Comparison of ENCODE assay signal across 10 cellular contexts in the genomic region with DNA sequence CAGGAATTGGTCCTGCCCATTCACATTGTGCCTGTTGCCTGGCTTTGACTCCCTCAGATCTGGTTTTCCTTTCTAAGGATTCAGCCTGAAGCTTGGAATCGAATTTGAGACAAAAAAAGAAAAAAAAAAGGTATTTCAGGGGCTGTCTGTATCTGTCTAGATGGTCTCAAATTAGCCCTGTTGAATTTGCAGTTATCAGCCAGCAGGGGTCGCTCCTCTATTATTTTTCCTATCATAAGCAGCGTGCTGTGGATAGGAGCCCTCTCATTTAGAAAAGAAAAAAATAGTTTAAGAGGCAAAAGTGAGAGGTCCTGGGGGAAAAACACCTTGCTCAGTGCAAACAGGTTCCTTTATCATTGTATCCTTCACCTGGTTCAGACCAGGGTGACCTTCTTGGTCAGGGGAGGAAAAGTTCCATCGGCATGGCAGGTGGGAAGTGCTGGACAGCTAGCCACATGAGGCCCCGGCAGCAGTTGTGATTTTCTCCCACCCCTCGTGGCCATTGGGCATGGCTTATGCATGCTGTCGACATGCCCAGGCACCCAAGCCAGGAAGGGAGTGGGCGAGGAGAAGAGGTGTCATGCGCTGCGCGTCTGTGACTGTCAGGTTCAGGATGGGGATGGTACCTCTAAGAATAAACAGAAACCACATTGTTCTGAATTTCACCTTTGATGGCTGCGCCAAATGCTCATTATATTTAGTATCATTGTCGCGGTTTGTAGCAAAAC. TPM values are rescaled to one million over a fixed set of nuclear protein-coding genes. Genes with fewer than 3 reads are reported as not detected.
A peak's percentile ranks its signal among the peaks of the same experiment; 100 is the strongest.
DNase-seq lines count a peak whose midpoint lies in the region; ATAC-seq and TF ChIP-seq lines count a peak whose summit lies in the region.
"Had no signal": no experiment of that assay in that cellular context is flagged by ENCODE, and none has a peak within 500 bp of the region (broad histone marks: within the 10 kb centered on the region; RNA-seq: fewer than 3 reads in every experiment).

No MANE protein-coding gene starts in this region.

- dilution Hi-C loops in mammary epithelial cell (cut with HindIII; ENCODE audit: low sequenced_read_pairs) = loop anchor here (5.0 kb wide), 1 partner anchor 155 kb away; no protein-coding TSS in a partner anchor

- H3K4me3 ChIP-seq in DOHH2 (ENCODE audit: low read length) (no peak overlapping the region), KMS-11 (IDR thresholded peaks at IDR 0.05; ENCODE audit: insufficient read depth, low read depth, low read length) (no peak overlapping the region), mammary epithelial cell (replicated peaks in 1 of 3; ENCODE audit: insufficient read depth in 1 of 3, low read depth in 2 of 3, low read length in 3 of 3) (no peak overlapping the region)

- H3K27ac ChIP-seq in DOHH2 (ENCODE audit: low read depth, low read length) (no peak overlapping the region), KMS-11 (no peak overlapping the region), mammary epithelial cell (ENCODE audit: insufficient read depth, low read depth, low read length) (no peak overlapping the region)

- no peaks in the 10 kb centered on the region for H4K20me1 ChIP-seq in DOHH2 (ENCODE audit: control insufficient read depth, insufficient read depth, low read depth, low read length)
- no peaks in the 10 kb centered on the region for H4K20me1 ChIP-seq in KMS-11 (ENCODE audit: insufficient read depth)
- H4K20me1 ChIP-seq in mammary epithelial cell (ENCODE audit: insufficient read depth, low read length) = no peaks in the 10 kb centered on the region

- ATAC-seq in HG03354 (IDR thresholded peaks at IDR 0.05; ENCODE audit: poor library complexity, severe bottlenecking, unreplicated experiment) = no peak
- ATAC-seq: stimulated activated naive CD8-positive, alpha-beta T cell treated with anti-CD3 and anti-CD28 coated beads, Interleukin-15, Interleukin-2, amounts not matched to agents 100 U/mL and 50 U/mL, for 24 hours had no signal

- no peaks in the 10 kb centered on the region for H3K4me1 Mint-ChIP-seq in mesothelial cell of epicardium

- H2AFZ ChIP-seq in KMS-11 (ENCODE audit: low read depth) (no peak overlapping the region), mammary epithelial cell (ENCODE audit: low read depth, low read length) (no peak overlapping the region)

- no peaks in the 10 kb centered on the region for H3K9me2 ChIP-seq in DOHH2 (replicated peaks; ENCODE audit: control insufficient read depth, low read length)

- in situ Hi-C loops in mammary epithelial cell (cut with MboI; ENCODE audit: low sequenced_read_pairs in 2 of 2) = no loop called here

- H3K27me3 Mint-ChIP-seq in mesothelial cell of epicardium (ENCODE audit: low read depth) = no peaks in the 10 kb centered on the region

- H3K4me2 ChIP-seq in DOHH2 (ENCODE audit: low read length) = no peak overlapping the region
- no peak overlapping the region for H3K4me2 ChIP-seq in KMS-11
- H3K4me2 ChIP-seq in mammary epithelial cell (ENCODE audit: insufficient read depth, low read depth, low read length) = no peak overlapping the region

- H3K36me3 Mint-ChIP-seq in mesothelial cell of epicardium = no peaks in the 10 kb centered on the region

- no peaks in the 10 kb centered on the region for H3F3A ChIP-seq in DOHH2 (ENCODE audit: control insufficient read depth, insufficient read depth)

- H3K9me3 Mint-ChIP-seq in mesothelial cell of epicardium = peaks cover 24% of the 10 kb centered on the region

- no peaks in the 10 kb centered on the region for H3K36me3 ChIP-seq in DOHH2 (ENCODE audit: control insufficient read depth, low read length)
- no peaks in the 10 kb centered on the region for H3K36me3 ChIP-seq in KMS-11 (ENCODE audit: insufficient read depth)
- H3K36me3 ChIP-seq in mammary epithelial cell (ENCODE audit: insufficient read depth, low read length) = no peaks in the 10 kb centered on the region

- peak; percentile 65 for TF ChIP-seq CTCF in DOHH2 (IDR thresholded peaks at IDR 0.05; ENCODE audit: low read depth, low read length, poor library complexity, severe bottlenecking)
- peak; percentile 61 for TF ChIP-seq CTCF in KMS-11 (conservative IDR thresholded peaks at IDR 0.05; ENCODE audit: low read depth, low read length)
- TF ChIP-seq CTCF in mammary epithelial cell (conservative IDR thresholded peaks at IDR 0.05 in 1 of 2, IDR thresholded peaks at IDR 0.05 in 1 of 2; ENCODE audit: extremely low read depth in 1 of 2, insufficient read depth in 1 of 2, low read depth in 1 of 2, low read length in 2 of 2) = peak; percentile 41 to 48
- peak; percentile 24 for TF ChIP-seq CTCF in mesothelial cell of epicardium (IDR thresholded peaks at IDR 0.05; ENCODE audit: unreplicated experiment)

- DNase-seq in mammary epithelial cell (peak; percentile 9), mesothelial cell of epicardium (ENCODE audit: low spot score in 2 of 2, unreplicated experiment in 2 of 2) (no peak), NCI-H146 (lab: John Stamatoyannopoulos, UW) (no peak), AG20443 (ENCODE audit: low spot score) (no peak), mucosa of gallbladder (ENCODE audit: low spot score) (no peak)
- DNase-seq: NCI-H1417 treated with DMSO at 0.1 percent for 48 hours; stimulated activated naive CD8-positive, alpha-beta T cell treated with anti-CD3 and anti-CD28 coated beads, Interleukin-15, Interleukin-2, amounts not matched to agents 100 U/mL and 50 U/mL, for 24 hours had no signal

- CTCF ChIA-PET in mammary epithelial cell (lab: Charles Lee; ENCODE audit: low non-redundant PET) = no interaction called here

- H3K9me3 ChIP-seq in DOHH2 (ENCODE audit: control insufficient read depth, insufficient read depth, low read length) (peaks cover 16% of the 10 kb centered on the region), mammary epithelial cell (replicated peaks; ENCODE audit: insufficient read depth, low read length) (no peaks in the 10 kb centered on the region)

- intact Hi-C loops in mammary epithelial cell (cut with micrococcal nuclease) = loop anchor here (1.0 kb wide), 1 partner anchor 247 kb away; no protein-coding TSS in a partner anchor

- no peak overlapping the region for H3K4me3 Mint-ChIP-seq in mesothelial cell of epicardium

- H3K27ac Mint-ChIP-seq in mesothelial cell of epicardium = no peak overlapping the region

- 78% methylated on average over 13 of the region's 14 CpGs for WGBS in mammary epithelial cell (ENCODE audit: low coverage, missing lambda C conversion rate)

- H3K27me3 ChIP-seq in DOHH2 (ENCODE audit: control insufficient read depth, low read length) (no peaks in the 10 kb centered on the region), KMS-11 (ENCODE audit: insufficient read depth, low read depth) (no peaks in the 10 kb centered on the region), mammary epithelial cell (ENCODE audit: insufficient read depth, low read length) (no peaks in the 10 kb centered on the region)

- H3K79me2 ChIP-seq in DOHH2 (ENCODE audit: control insufficient read depth, low read length) = no peaks in the 10 kb centered on the region
- no peaks in the 10 kb centered on the region for H3K79me2 ChIP-seq in KMS-11 (ENCODE audit: insufficient read depth, low read depth)
- H3K79me2 ChIP-seq in mammary epithelial cell (ENCODE audit: insufficient read depth, low read length) = no peaks in the 10 kb centered on the region

- H3K4me1 ChIP-seq in DOHH2 (ENCODE audit: control insufficient read depth, low read length) (no peaks in the 10 kb centered on the region), KMS-11 (ENCODE audit: low read depth, poor library complexity, severe bottlenecking) (no peaks in the 10 kb centered on the region), mammary epithelial cell (ENCODE audit: insufficient read depth, low read length) (no peaks in the 10 kb centered on the region)

- no peak overlapping the region for H3K9ac ChIP-seq in KMS-11
- H3K9ac ChIP-seq in mammary epithelial cell (ENCODE audit: insufficient read depth, low read length) = no peak overlapping the region

- no TSS peak for BruUV-seq in mammary epithelial cell (replicated peaks; lab: Mats Ljungman, UMichigan)

RNA-seq across cellular contexts. Expression of a gene that starts 13.1 kb away (rescaled TPM):
- total RNA-seq in mammary epithelial cell (not detected), mesothelial cell of epicardium (not detected in 3 replicates), mucosa of gallbladder (not detected)
- not detected for polyA plus RNA-seq in mammary epithelial cell
- not detected for polyA minus RNA-seq in mammary epithelial cell
